10 cellular contexts compared by ENCODE assay signal in genomic region chr17:81973432-81973831, GRCh38. TPM values are rescaled to one million over a fixed set of nuclear protein-coding genes. Genes with fewer than 3 reads are reported as not detected.
"Had no signal": no experiment of that assay in that cellular context is flagged by ENCODE, and none has a peak within 500 bp of the region (broad histone marks: within the 10 kb centered on the region; RNA-seq: fewer than 3 reads in every experiment).

No MANE protein-coding gene starts in this region.

- H2AFZ ChIP-seq: GM23248 had no signal

- ATAC-seq: HCT116 had no signal

- H3K27ac ChIP-seq: GM23248 had no signal

- H3K4me3 ChIP-seq: GM23248, HAP-1 had no signal

- DNase-seq: GM23248, GOT3, H7, KG1 had no signal

- H3K36me3 ChIP-seq: HAP-1 had no signal

- H3K36me3 Mint-ChIP-seq: IgD-negative memory B cell had no signal

- FAIRE-seq: HTR-8/SVneo had no signal

- H3K9ac ChIP-seq: GM23248 had no signal

- H3K9me3 Mint-ChIP-seq: IgD-negative memory B cell had no signal

RNA-seq across cellular contexts. Expression of gene NOTUM, which starts 12.4 kb away (rescaled TPM):
- total RNA-seq: GM23248 had no signal
- polyA plus RNA-seq: GM23248, IgD-negative memory B cell had no signal

RNA-seq across cellular contexts. Expression of gene MYADML2, which starts 26.4 kb away (rescaled TPM):
- total RNA-seq: GM23248, H4, HT-29 had no signal
- polyA plus RNA-seq: GM23248, IgD-negative memory B cell had no signal
